1 cellular context compared by ENCODE assay signal in the genomic region with DNA sequence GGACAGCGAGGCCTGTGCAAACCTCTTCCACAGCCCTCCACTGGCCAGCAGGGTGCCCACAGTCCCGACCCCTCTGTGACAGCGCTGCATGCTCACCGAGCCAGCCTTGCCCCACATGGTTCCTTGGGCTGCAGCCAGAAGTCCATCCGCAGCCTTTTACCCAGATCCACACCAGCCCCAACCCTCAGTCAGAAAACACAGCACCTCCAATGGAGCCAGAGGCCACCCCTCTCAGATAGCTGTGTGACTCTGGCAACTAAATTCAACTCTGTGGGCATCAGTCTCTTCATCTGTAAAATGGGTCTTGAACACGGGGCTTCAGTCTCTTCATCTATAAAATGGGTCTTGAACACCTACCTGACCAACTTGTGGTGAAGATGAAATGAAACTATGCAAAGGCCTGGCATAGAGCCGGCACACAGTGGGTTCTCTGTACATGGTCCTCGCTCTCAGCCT.
TF ChIP-seq lines count a peak whose summit lies in the region.

No MANE protein-coding gene starts in this region.

TF ChIP-seq in GM23338, 12 proteins besides CTCF, POLR2A, EP300 and RAD21 (continued from another document):
- TF ChIP-seq, protein P1, sequence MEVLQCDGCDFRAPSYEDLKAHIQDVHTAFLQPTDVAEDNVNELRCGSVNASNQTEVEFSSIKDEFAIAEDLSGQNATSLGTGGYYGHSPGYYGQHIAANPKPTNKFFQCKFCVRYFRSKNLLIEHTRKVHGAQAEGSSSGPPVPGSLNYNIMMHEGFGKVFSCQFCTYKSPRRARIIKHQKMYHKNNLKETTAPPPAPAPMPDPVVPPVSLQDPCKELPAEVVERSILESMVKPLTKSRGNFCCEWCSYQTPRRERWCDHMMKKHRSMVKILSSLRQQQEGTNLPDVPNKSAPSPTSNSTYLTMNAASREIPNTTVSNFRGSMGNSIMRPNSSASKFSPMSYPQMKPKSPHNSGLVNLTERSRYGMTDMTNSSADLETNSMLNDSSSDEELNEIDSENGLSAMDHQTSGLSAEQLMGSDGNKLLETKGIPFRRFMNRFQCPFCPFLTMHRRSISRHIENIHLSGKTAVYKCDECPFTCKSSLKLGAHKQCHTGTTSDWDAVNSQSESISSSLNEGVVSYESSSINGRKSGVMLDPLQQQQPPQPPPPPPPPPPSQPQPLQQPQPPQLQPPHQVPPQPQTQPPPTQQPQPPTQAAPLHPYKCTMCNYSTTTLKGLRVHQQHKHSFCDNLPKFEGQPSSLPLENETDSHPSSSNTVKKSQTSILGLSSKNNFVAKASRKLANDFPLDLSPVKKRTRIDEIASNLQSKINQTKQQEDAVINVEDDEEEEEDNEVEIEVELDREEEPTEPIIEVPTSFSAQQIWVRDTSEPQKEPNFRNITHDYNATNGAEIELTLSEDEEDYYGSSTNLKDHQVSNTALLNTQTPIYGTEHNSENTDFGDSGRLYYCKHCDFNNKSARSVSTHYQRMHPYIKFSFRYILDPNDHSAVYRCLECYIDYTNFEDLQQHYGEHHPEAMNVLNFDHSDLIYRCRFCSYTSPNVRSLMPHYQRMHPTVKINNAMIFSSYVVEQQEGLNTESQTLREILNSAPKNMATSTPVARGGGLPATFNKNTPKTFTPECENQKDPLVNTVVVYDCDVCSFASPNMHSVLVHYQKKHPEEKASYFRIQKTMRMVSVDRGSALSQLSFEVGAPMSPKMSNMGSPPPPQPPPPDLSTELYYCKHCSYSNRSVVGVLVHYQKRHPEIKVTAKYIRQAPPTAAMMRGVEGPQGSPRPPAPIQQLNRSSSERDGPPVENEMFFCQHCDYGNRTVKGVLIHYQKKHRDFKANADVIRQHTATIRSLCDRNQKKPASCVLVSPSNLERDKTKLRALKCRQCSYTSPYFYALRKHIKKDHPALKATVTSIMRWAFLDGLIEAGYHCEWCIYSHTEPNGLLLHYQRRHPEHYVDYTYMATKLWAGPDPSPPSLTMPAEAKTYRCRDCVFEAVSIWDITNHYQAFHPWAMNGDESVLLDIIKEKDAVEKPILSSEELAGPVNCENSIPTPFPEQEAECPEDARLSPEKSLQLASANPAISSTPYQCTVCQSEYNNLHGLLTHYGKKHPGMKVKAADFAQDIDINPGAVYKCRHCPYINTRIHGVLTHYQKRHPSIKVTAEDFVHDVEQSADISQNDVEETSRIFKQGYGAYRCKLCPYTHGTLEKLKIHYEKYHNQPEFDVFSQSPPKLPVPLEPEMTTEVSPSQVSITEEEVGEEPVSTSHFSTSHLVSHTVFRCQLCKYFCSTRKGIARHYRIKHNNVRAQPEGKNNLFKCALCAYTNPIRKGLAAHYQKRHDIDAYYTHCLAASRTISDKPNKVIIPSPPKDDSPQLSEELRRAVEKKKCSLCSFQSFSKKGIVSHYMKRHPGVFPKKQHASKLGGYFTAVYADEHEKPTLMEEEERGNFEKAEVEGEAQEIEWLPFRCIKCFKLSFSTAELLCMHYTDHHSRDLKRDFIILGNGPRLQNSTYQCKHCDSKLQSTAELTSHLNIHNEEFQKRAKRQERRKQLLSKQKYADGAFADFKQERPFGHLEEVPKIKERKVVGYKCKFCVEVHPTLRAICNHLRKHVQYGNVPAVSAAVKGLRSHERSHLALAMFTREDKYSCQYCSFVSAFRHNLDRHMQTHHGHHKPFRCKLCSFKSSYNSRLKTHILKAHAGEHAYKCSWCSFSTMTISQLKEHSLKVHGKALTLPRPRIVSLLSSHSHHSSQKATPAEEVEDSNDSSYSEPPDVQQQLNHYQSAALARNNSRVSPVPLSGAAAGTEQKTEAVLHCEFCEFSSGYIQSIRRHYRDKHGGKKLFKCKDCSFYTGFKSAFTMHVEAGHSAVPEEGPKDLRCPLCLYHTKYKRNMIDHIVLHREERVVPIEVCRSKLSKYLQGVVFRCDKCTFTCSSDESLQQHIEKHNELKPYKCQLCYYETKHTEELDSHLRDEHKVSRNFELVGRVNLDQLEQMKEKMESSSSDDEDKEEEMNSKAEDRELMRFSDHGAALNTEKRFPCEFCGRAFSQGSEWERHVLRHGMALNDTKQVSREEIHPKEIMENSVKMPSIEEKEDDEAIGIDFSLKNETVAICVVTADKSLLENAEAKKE (CRISPR knock-in tag; IDR thresholded peaks at IDR 0.05) = no peak
